In the genomic region with DNA sequence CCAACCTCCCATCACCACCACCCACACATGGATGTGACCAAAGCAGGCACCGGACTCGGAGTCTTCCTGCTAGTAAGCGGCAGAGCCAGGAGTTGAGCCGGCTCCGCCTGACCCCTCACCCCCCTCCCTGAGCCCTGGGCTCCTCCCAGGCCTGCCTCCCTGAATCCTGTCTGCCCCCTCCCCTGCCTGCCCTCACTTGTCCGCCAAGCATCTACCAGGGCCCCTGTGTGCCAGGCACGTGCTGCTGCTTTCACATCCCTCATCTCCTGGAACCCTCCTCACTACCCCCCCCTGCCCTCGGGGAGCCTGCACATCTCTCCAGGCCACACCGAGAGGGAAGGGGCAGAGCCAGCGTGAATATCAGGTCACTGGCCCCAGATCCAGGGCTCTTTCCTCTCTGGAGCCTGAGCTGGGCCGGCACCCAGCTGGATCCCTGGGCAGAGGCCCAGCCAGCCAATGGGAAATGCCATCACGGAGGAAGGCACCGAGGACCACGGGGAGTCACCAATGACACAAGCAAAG, we compare ENCODE assay signal across 26 cellular contexts. TPM values are rescaled to one million over a fixed set of nuclear protein-coding genes. Genes with fewer than 3 reads are reported as not detected.
A peak's percentile ranks its signal among the peaks of the same experiment; 100 is the strongest.
DNase-seq lines count a peak whose midpoint lies in the region; ATAC-seq and TF ChIP-seq lines count a peak whose summit lies in the region.
"Had no signal": no experiment of that assay in that cellular context is flagged by ENCODE, and none has a peak within 500 bp of the region (broad histone marks: within the 10 kb centered on the region; RNA-seq: fewer than 3 reads in every experiment).

No MANE protein-coding gene starts in this region.

- intact Hi-C loops in sigmoid colon (cut with DNase I), result no loop called here

- H3K4me1 ChIP-seq in sigmoid colon, result peaks cover 0 to 43% (median 21%) of the 10 kb centered on the region in 4 donors

- ATAC-seq in effector memory CD8-positive, alpha-beta T cell (replicated peaks), result no peak
- no peak for ATAC-seq in GM21447 (IDR thresholded peaks at IDR 0.05; ENCODE audit: unreplicated experiment)
- ATAC-seq: GM12878; HCT116; left lobe of liver; naive thymus-derived CD8-positive, alpha-beta T cell had no signal

- DNase-seq in C1 segment of cervical spinal cord (lab: John Stamatoyannopoulos, UW) (peak in 10 of 14 donors; percentile 40 to 85 (median 68)), left kidney (ENCODE audit: low read depth, low spot score) (peak; percentile 66), sigmoid colon (no peak), cerebellum (ENCODE audit: low spot score) (no peak), LoVo (ENCODE audit: low spot score) (no peak)
- no peak for DNase-seq in effector memory CD8-positive, alpha-beta T cell
- DNase-seq: ACHN; activated CD4-positive, alpha-beta T cell treated with anti-CD3 and anti-CD28 coated beads, Interleukin-2, amount 50 U/mL, for 1 hour; activated naive CD4-positive, alpha-beta T cell treated with anti-CD3 and anti-CD28 coated beads, Interleukin-2, amount 10 ng/mL, durations not matched to agents 7 days and 5 days; amniotic stem cell; dermis blood vessel endothelial cell; naive thymus-derived CD8-positive, alpha-beta T cell; NCI-H345; NCI-H774; ovary; RPMI8226; T1000 had no signal

- peak overlapping the region in 3 of 4 donors; percentile 9 to 64 (median 10) for H3K27ac ChIP-seq in sigmoid colon
- H3K27ac ChIP-seq: C4-2B, cardiac muscle cell, ovary had no signal

- peaks cover 0 to 5% (median 0%) of the 10 kb centered on the region in 5 experiments for H3K9me3 Mint-ChIP-seq in brain
- no peaks in the 10 kb centered on the region for H3K9me3 Mint-ChIP-seq in effector memory CD8-positive, alpha-beta T cell
- H3K9me3 Mint-ChIP-seq: activated naive CD4-positive, alpha-beta T cell treated with anti-CD3 and anti-CD28 coated beads, Interleukin-2, amount 10 ng/mL, durations not matched to agents 7 days and 5 days; activated T-helper 1 cell treated with anti-CD3 and anti-CD28 coated beads, Interleukin-12 subunit alpha, Interleukin-12 subunit beta, Interleukin-2, Interleukin-4 antibody, amounts not matched to agents 30 ng/mL and 10 ng/mL and 1 ng/mL, durations not matched to agents 14 hours and 24 hours and 36 hours; mesothelial cell of epicardium; naive thymus-derived CD8-positive, alpha-beta T cell had no signal

- H3K27me3 Mint-ChIP-seq in brain, result peaks cover 4% of the 10 kb centered on the region
- peaks cover 13 to 35% of the 10 kb centered on the region in 2 donors for H3K27me3 Mint-ChIP-seq in effector memory CD8-positive, alpha-beta T cell

- no peak for TF ChIP-seq EP300 in sigmoid colon (IDR thresholded peaks at IDR 0.05)

- peaks cover 94% of the 10 kb centered on the region for H3K4me1 Mint-ChIP-seq in brain
- H3K4me1 Mint-ChIP-seq in effector memory CD8-positive, alpha-beta T cell (ENCODE audit: low read depth in 2 of 2), result no peaks in the 10 kb centered on the region

- H3K4me3 Mint-ChIP-seq in brain, result peak overlapping the region in 1 of 5 experiments; percentile 80
- no peak overlapping the region for H3K4me3 Mint-ChIP-seq in effector memory CD8-positive, alpha-beta T cell
- H3K4me3 Mint-ChIP-seq: activated naive CD4-positive, alpha-beta T cell treated with anti-CD3 and anti-CD28 coated beads, Interleukin-2, amount 10 ng/mL, durations not matched to agents 7 days and 5 days; activated T-helper 1 cell treated with anti-CD3 and anti-CD28 coated beads, Interleukin-12 subunit alpha, Interleukin-12 subunit beta, Interleukin-2, Interleukin-4 antibody, amounts not matched to agents 30 ng/mL and 10 ng/mL and 1 ng/mL, durations not matched to agents 14 hours and 24 hours and 36 hours; mesothelial cell of epicardium; naive thymus-derived CD8-positive, alpha-beta T cell had no signal

- no peak overlapping the region for H3K4me3 ChIP-seq in sigmoid colon
- H3K4me3 ChIP-seq: cardiac muscle cell, GM12878, ovary had no signal

- H3K9me3 ChIP-seq in sigmoid colon, result no peaks in the 10 kb centered on the region
- H3K9me3 ChIP-seq: ovary had no signal

- no peaks in the 10 kb centered on the region for H3K36me3 Mint-ChIP-seq in brain
- H3K36me3 Mint-ChIP-seq in effector memory CD8-positive, alpha-beta T cell (ENCODE audit: insufficient read depth), result no peaks in the 10 kb centered on the region
- H3K36me3 Mint-ChIP-seq: activated naive CD4-positive, alpha-beta T cell treated with anti-CD3 and anti-CD28 coated beads, Interleukin-2, amount 10 ng/mL, durations not matched to agents 7 days and 5 days; mesothelial cell of epicardium; naive thymus-derived CD8-positive, alpha-beta T cell had no signal

- TF ChIP-seq CTCF in brain (conservative IDR thresholded peaks at IDR 0.05) (no peak), sigmoid colon (IDR thresholded peaks at IDR 0.05) (no peak)

- WGBS in sigmoid colon, 2 donors, result 81 to 82% methylated on average over 14 of the region's 14 CpGs

- H3K27ac Mint-ChIP-seq in brain, result peak overlapping the region in 4 of 5 experiments; percentile 86 to 98 (median 96)
- no peak overlapping the region for H3K27ac Mint-ChIP-seq in effector memory CD8-positive, alpha-beta T cell
- H3K27ac Mint-ChIP-seq: activated naive CD4-positive, alpha-beta T cell treated with anti-CD3 and anti-CD28 coated beads, Interleukin-2, amount 10 ng/mL, durations not matched to agents 7 days and 5 days; activated T-helper 1 cell treated with anti-CD3 and anti-CD28 coated beads, Interleukin-12 subunit alpha, Interleukin-12 subunit beta, Interleukin-2, Interleukin-4 antibody, amounts not matched to agents 30 ng/mL and 10 ng/mL and 1 ng/mL, durations not matched to agents 14 hours and 24 hours and 36 hours; naive thymus-derived CD8-positive, alpha-beta T cell had no signal

- H3K36me3 ChIP-seq in sigmoid colon, result no peaks in the 10 kb centered on the region
- H3K36me3 ChIP-seq: cardiac muscle cell, ovary had no signal

- H3K27me3 ChIP-seq in sigmoid colon, result peaks cover 0 to 3% (median 0%) of the 10 kb centered on the region in 3 donors
- H3K27me3 ChIP-seq: cardiac muscle cell, ovary had no signal

- no peak for TF ChIP-seq POLR2A in sigmoid colon (IDR thresholded peaks at IDR 0.05)

RNA-seq across cellular contexts. Expression of gene KCNN3, which starts 23.1 kb away (rescaled TPM):
- 5.1 TPM for polyA plus RNA-seq in brain (ENCODE audit: insufficient read depth, low read depth, low replicate concordance)
- 10 to 100 TPM in 3 of 4 donors, 1 to 10 TPM in 1; 9.4 to 27.7 (median 17.7) TPM for total RNA-seq in sigmoid colon
- polyA plus RNA-seq in sigmoid colon, result 1 to 10 TPM in 1 of 3 donors, under 1 TPM in 2; 0.23 to 1.5 (median 0.60) TPM
- total RNA-seq in cerebellum, result 4.2 TPM
- polyA plus RNA-seq: naive thymus-derived CD8-positive, alpha-beta T cell had no signal

Comparison
In these comparisons a context has a peak if more than half of its experiments do, and no peak if none do; other contexts are left out.
1. DNase-seq: peak in C1 segment of cervical spinal cord (10 of 14) and left kidney (single experiment); none in sigmoid colon (single experiment), cerebellum (single experiment), effector memory CD8-positive, alpha-beta T cell (0 of 3) and LoVo (single experiment).
2. H3K27ac Mint-ChIP-seq: peak in brain (4 of 5); none in effector memory CD8-positive, alpha-beta T cell (0 of 2).